Comparison of ENCODE assay signal across 2 cellular contexts in genomic region chr2:241219856-241220356, GRCh38.
TF ChIP-seq lines count a peak whose summit lies in the region.

No MANE protein-coding gene starts in this region.

TF ChIP-seq in SK-N-SH treated with all-trans-retinoic acid at 6 μM for 48 hours, 23 proteins besides CTCF, POLR2A, EP300 and RAD21 (continued from another document):
- TF ChIP-seq CSRNP3 (CRISPR knock-in tag; IDR thresholded peaks at IDR 0.05), result no peak
- no peak for TF ChIP-seq TCF4 (CRISPR knock-in tag; IDR thresholded peaks at IDR 0.05; ENCODE audit: borderline replicate concordance)
- TF ChIP-seq ZC3H10 (CRISPR knock-in tag; IDR thresholded peaks at IDR 0.05), result no peak
- no peak for TF ChIP-seq ZNF565 (CRISPR knock-in tag; conservative IDR thresholded peaks at IDR 0.05; ENCODE audit: low read depth)

TF ChIP-seq in HEK293, 187 proteins besides CTCF, POLR2A, EP300 and RAD21 (continued from another document):
- TF ChIP-seq, protein P1, sequence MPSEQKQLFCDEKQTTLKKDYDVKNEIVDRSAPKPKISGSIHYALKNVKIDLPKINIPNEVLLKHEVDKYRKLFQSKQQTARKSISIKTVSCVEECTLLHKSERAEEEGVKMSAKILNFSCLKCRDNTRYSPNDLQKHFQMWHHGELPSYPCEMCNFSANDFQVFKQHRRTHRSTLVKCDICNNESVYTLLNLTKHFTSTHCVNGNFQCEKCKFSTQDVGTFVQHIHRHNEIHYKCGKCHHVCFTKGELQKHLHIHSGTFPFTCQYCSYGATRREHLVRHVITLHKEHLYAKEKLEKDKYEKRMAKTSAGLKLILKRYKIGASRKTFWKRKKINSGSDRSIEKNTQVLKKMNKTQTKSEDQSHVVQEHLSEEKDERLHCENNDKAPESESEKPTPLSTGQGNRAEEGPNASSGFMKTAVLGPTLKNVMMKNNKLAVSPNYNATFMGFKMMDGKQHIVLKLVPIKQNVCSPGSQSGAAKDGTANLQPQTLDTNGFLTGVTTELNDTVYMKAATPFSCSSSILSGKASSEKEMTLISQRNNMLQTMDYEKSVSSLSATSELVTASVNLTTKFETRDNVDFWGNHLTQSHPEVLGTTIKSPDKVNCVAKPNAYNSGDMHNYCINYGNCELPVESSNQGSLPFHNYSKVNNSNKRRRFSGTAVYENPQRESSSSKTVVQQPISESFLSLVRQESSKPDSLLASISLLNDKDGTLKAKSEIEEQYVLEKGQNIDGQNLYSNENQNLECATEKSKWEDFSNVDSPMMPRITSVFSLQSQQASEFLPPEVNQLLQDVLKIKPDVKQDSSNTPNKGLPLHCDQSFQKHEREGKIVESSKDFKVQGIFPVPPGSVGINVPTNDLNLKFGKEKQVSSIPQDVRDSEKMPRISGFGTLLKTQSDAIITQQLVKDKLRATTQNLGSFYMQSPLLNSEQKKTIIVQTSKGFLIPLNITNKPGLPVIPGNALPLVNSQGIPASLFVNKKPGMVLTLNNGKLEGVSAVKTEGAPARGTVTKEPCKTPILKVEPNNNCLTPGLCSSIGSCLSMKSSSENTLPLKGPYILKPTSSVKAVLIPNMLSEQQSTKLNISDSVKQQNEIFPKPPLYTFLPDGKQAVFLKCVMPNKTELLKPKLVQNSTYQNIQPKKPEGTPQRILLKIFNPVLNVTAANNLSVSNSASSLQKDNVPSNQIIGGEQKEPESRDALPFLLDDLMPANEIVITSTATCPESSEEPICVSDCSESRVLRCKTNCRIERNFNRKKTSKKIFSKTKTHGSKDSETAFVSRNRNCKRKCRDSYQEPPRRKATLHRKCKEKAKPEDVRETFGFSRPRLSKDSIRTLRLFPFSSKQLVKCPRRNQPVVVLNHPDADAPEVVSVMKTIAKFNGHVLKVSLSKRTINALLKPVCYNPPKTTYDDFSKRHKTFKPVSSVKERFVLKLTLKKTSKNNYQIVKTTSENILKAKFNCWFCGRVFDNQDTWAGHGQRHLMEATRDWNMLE (tag by site-specific recombination; conservative IDR thresholded peaks at IDR 0.05; ENCODE audit: low read depth), result no peak
- TF ChIP-seq SETDB1 (IDR thresholded peaks at IDR 0.05; ENCODE audit: insufficient read length, low read length) (peak; percentile 87), GLIS1 (tag by site-specific recombination; IDR thresholded peaks at IDR 0.05) (no peak), TRIM28 (IDR thresholded peaks at IDR 0.05; ENCODE audit: borderline replicate concordance, low read length) (peak; percentile 73; the same call in 1 of the 2 replicates)
- TF ChIP-seq, protein P2, sequence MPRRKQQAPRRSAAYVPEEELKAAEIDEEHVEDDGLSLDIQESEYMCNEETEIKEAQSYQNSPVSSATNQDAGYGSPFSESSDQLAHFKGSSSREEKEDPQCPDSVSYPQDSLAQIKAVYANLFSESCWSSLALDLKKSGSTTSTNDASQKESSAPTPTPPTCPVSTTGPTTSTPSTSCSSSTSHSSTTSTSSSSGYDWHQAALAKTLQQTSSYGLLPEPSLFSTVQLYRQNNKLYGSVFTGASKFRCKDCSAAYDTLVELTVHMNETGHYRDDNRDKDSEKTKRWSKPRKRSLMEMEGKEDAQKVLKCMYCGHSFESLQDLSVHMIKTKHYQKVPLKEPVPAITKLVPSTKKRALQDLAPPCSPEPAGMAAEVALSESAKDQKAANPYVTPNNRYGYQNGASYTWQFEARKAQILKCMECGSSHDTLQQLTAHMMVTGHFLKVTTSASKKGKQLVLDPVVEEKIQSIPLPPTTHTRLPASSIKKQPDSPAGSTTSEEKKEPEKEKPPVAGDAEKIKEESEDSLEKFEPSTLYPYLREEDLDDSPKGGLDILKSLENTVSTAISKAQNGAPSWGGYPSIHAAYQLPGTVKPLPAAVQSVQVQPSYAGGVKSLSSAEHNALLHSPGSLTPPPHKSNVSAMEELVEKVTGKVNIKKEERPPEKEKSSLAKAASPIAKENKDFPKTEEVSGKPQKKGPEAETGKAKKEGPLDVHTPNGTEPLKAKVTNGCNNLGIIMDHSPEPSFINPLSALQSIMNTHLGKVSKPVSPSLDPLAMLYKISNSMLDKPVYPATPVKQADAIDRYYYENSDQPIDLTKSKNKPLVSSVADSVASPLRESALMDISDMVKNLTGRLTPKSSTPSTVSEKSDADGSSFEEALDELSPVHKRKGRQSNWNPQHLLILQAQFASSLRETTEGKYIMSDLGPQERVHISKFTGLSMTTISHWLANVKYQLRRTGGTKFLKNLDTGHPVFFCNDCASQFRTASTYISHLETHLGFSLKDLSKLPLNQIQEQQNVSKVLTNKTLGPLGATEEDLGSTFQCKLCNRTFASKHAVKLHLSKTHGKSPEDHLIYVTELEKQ (tag by site-specific recombination; IDR thresholded peaks at IDR 0.05; ENCODE audit: borderline replicate concordance), result no peak
